ENCODE assay signal across 23 cellular contexts in the genomic region with DNA sequence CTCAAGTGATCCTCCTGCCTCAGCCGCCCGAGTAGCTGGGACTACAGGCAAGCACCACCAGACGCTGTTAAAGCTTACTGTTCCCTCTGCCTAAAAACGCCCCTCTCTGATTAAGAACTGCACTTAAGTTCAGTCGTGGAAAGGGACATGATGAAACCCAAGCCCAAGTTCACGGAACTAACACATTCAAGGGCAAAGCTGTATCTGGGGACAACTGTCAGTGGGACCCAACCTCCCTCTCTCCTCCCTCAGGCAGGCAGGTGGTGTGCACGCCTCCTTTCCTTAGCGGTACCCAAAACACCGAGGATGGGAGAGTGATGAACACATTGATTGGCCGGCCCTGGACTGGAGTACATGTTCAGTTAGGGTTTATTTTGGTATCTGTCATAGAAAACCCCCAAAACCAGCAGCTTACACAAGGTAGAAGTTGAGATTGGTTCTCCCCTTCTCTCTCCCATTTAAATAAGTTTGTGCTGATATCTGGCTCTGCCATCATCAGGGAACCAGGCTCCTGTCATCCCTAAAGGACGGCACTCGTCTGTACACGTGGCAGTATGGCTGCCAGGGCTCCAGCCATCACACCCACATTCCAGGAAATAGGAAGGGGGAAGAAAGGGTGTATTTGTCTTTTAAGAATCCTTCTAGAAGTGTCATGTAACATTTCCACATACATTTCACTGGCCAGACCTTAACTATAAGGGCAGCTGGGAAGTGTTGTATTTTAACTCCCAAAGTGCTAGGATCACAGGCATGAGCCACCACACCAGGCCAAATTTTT. TPM values are rescaled to one million over a fixed set of nuclear protein-coding genes. Genes with fewer than 3 reads are reported as not detected.
DNase-seq lines count a peak whose midpoint lies in the region; ATAC-seq and TF ChIP-seq lines count a peak whose summit lies in the region.
"Had no signal": no experiment of that assay in that cellular context is flagged by ENCODE, and none has a peak within 500 bp of the region (broad histone marks: within the 10 kb centered on the region; RNA-seq: fewer than 3 reads in every experiment).

No MANE protein-coding gene starts in this region.

- H3K4me3 Mint-ChIP-seq in HFFc6 (no peak overlapping the region; the same call in 1 of the 2 replicates), chondrocyte (ENCODE audit: unreplicated experiment) (no peak overlapping the region), nephron progenitor cell (no peak overlapping the region)
- H3K4me3 Mint-ChIP-seq: activated B cell treated with CpG ODN at 0.5 μM for 24 hours; activated CD8-positive, alpha-beta T cell treated with anti-CD3 and anti-CD28 coated beads for 36 hours; activated naive CD4-positive, alpha-beta T cell treated with anti-CD3 and anti-CD28 coated beads, Interleukin-2, amount 50 U/mL, for 24 hours; activated T-cell treated with anti-CD3 and anti-CD28 coated beads, Interleukin-2, amount 50 U/mL, for 4 hours; endodermal cell; T-helper 17 cell had no signal

- H2AFZ ChIP-seq in ACC112 (ENCODE audit: low read length, unreplicated experiment): no peak overlapping the region

- H3K4me1 Mint-ChIP-seq in HFFc6 (ENCODE audit: low read depth) (peaks cover 20% of the 10 kb centered on the region), chondrocyte (ENCODE audit: low read depth) (peaks cover 38% of the 10 kb centered on the region), nephron progenitor cell (peaks cover 22% of the 10 kb centered on the region)
- H3K4me1 Mint-ChIP-seq: activated naive CD4-positive, alpha-beta T cell treated with anti-CD3 and anti-CD28 coated beads, Interleukin-2, amount 50 U/mL, for 24 hours; T-helper 17 cell had no signal

- peak overlapping the region; percentile 53 for H3K27ac Mint-ChIP-seq in HFFc6
- peak overlapping the region; percentile 60 for H3K27ac Mint-ChIP-seq in chondrocyte (ENCODE audit: unreplicated experiment)
- H3K27ac Mint-ChIP-seq in nephron progenitor cell: peak overlapping the region; percentile 94
- H3K27ac Mint-ChIP-seq: activated B cell treated with CpG ODN at 0.5 μM for 24 hours; activated CD8-positive, alpha-beta T cell treated with anti-CD3 and anti-CD28 coated beads for 36 hours; activated naive CD4-positive, alpha-beta T cell treated with anti-CD3 and anti-CD28 coated beads, Interleukin-2, amount 50 U/mL, for 24 hours; endodermal cell; T-helper 17 cell had no signal

- no peak for DNase-seq in HFFc6
- DNase-seq in chondrocyte (ENCODE audit: low spot score): no peak
- no peak for DNase-seq in nephron progenitor cell
- DNase-seq in hippocampal formation (lab: John Stamatoyannopoulos, UW): no peak
- no peak for DNase-seq in dermis blood vessel endothelial cell
- DNase-seq: activated B cell treated with CpG ODN at 0.5 μM for 24 hours; activated CD8-positive, alpha-beta T cell treated with anti-CD3 and anti-CD28 coated beads for 36 hours; activated T-cell treated with anti-CD3 and anti-CD28 coated beads, Interleukin-2, amount 50 U/mL, for 4 hours; endodermal cell; kidney; midbrain; NCI-H1092; NCI-H2081 treated with DMSO at 0.1 percent for 48 hours; SHP77; stimulated activated CD4-positive, alpha-beta T cell treated with anti-CD3 and anti-CD28 coated beads, Interleukin-15, amount 100 ng/mL, for 24 hours; T-helper 17 cell; testis had no signal

- H3K27me3 ChIP-seq in ACC112 (ENCODE audit: insufficient read depth, low read length): no peaks in the 10 kb centered on the region
- H3K27me3 ChIP-seq: testis had no signal

- peaks cover 2% of the 10 kb centered on the region for H3K79me2 ChIP-seq in ACC112 (ENCODE audit: control insufficient read depth, insufficient read depth, low read length, unreplicated experiment)

- TF ChIP-seq CTCF in HFFc6 (IDR thresholded peaks at IDR 0.05) (no peak), chondrocyte (IDR thresholded peaks at IDR 0.05) (no peak), nephron progenitor cell (IDR thresholded peaks at IDR 0.05) (no peak)

- H3K9me3 Mint-ChIP-seq in HFFc6 (no peaks in the 10 kb centered on the region), chondrocyte (ENCODE audit: low read depth) (no peaks in the 10 kb centered on the region), nephron progenitor cell (peaks cover 4% of the 10 kb centered on the region)
- H3K9me3 Mint-ChIP-seq: activated B cell treated with CpG ODN at 0.5 μM for 24 hours; activated CD8-positive, alpha-beta T cell treated with anti-CD3 and anti-CD28 coated beads for 36 hours; activated naive CD4-positive, alpha-beta T cell treated with anti-CD3 and anti-CD28 coated beads, Interleukin-2, amount 50 U/mL, for 24 hours; activated T-cell treated with anti-CD3 and anti-CD28 coated beads, Interleukin-2, amount 50 U/mL, for 4 hours; endodermal cell; neural crest cell had no signal

- H3K36me3 ChIP-seq in ACC112 (ENCODE audit: insufficient read depth, low read length): no peaks in the 10 kb centered on the region

- 0 out of 2 replicates have a peak overlapping the region, but pooled peaks have one; percentile 2 for H3K27ac ChIP-seq in ACC112 (ENCODE audit: low read depth, low read length)
- H3K27ac ChIP-seq: KMS-11, testis had no signal

- H3K4me1 ChIP-seq in ACC112 (ENCODE audit: control insufficient read depth, insufficient read depth, low read length, unreplicated experiment): peaks cover 22% of the 10 kb centered on the region

- no peak overlapping the region for H3K4me3 ChIP-seq in ACC112 (ENCODE audit: low read depth, low read length)
- H3K4me3 ChIP-seq: testis had no signal

- H3K36me3 Mint-ChIP-seq in HFFc6 (ENCODE audit: low read depth) (peaks cover 21% of the 10 kb centered on the region), chondrocyte (ENCODE audit: low read depth) (peaks cover 2% of the 10 kb centered on the region), nephron progenitor cell (ENCODE audit: low read depth) (peaks cover 36% of the 10 kb centered on the region)
- H3K36me3 Mint-ChIP-seq: activated naive CD4-positive, alpha-beta T cell treated with anti-CD3 and anti-CD28 coated beads, Interleukin-2, amount 50 U/mL, for 24 hours had no signal

- ATAC-seq in activated CD4-positive, CD25-positive, alpha-beta regulatory T cell treated with anti-CD3 and anti-CD28 coated beads, Interleukin-2, amount 50 U/mL, for 24 hours: no peak
- ATAC-seq in HG02798 (IDR thresholded peaks at IDR 0.05; ENCODE audit: poor library complexity, unreplicated experiment): no peak
- ATAC-seq: activated CD8-positive, alpha-beta T cell treated with anti-CD3 and anti-CD28 coated beads for 36 hours; activated T-cell treated with anti-CD3 and anti-CD28 coated beads, Interleukin-2, amount 50 U/mL, for 4 hours; T-helper 17 cell had no signal

- H3K27me3 Mint-ChIP-seq in HFFc6 (ENCODE audit: insufficient read depth) (no peaks in the 10 kb centered on the region), chondrocyte (ENCODE audit: low read depth) (no peaks in the 10 kb centered on the region), nephron progenitor cell (ENCODE audit: low read depth, poor library complexity) (no peaks in the 10 kb centered on the region)
- H3K27me3 Mint-ChIP-seq: activated CD8-positive, alpha-beta T cell treated with anti-CD3 and anti-CD28 coated beads for 36 hours; activated naive CD4-positive, alpha-beta T cell treated with anti-CD3 and anti-CD28 coated beads, Interleukin-2, amount 50 U/mL, for 24 hours; T-helper 17 cell had no signal

RNA-seq across cellular contexts. Expression of a gene that starts 10.2 kb away (rescaled TPM):
- 10 to 100 TPM; 21.0 to 54.6 (median 50.3) TPM for total RNA-seq in HFFc6 (2021; fragmentation: NEBNext Ultra II Directional; extraction: Animal tissue kit (Norgen Biotek cat#: 25700))
- 8.3 to 22.9 TPM (median 8.4 TPM) in 3 replicates for total RNA-seq in chondrocyte
- total RNA-seq in dermis blood vessel endothelial cell: 23.1 and 88.9 TPM in 2 replicates

RNA-seq across cellular contexts. Expression of a gene that starts 52.0 kb away (rescaled TPM):
- total RNA-seq in HFFc6 (2021; fragmentation: NEBNext Ultra II Directional; extraction: Animal tissue kit (Norgen Biotek cat#: 25700)): 100 to 1,000 TPM; 132 to 167 (median 156) TPM
- total RNA-seq in chondrocyte (238 to 345 TPM (median 243 TPM) in 3 replicates), dermis blood vessel endothelial cell (102 and 108 TPM in 2 replicates)

RNA-seq across cellular contexts. Expression of a gene that starts 56.1 kb away (rescaled TPM):
- total RNA-seq in HFFc6 (2021; fragmentation: NEBNext Ultra II Directional; extraction: Animal tissue kit (Norgen Biotek cat#: 25700)): 10 to 100 TPM; 22.8 to 34.3 (median 28.0) TPM
- 76.8 to 121 TPM (median 117 TPM) in 3 replicates for total RNA-seq in chondrocyte
- 97.3 and 148 TPM in 2 replicates for total RNA-seq in dermis blood vessel endothelial cell
